ENCODE assay signal across 20 cellular contexts in the genomic region with DNA sequence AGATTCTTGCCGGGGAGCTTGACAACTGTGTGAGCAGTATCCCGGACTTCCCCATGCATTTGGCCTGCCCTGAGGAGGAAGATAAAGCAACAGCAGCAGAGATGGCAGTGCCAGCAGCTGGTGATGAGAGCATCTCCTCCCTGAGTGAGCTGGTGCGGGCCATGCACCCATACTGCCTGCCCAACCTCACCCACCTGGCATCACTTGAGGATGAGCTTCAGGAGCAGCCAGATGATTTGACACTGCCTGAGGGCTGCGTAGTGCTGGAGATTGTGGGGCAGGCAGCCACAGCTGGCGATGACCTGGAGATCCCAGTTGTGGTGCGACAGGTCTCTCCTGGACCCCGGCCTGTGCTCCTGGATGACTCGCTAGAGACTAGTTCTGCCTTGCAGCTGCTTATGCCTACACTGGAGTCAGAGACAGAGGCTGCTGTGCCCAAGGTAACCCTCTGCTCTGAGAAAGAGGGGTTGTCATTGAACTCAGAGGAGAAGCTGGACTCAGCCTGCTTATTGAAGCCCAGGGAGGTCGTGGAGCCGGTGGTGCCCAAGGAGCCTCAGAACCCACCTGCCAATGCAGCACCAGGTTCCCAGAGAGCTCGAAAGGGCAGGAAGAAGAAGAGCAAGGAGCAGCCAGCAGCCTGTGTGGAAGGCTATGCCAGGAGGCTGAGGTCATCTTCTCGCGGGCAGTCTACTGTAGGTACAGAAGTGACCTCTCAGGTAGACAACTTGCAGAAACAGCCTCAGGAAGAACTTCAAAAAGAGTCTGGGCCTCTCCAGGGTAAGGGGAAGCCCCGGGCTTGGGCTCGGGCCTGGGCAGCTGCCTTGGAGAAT. TPM values are rescaled to one million over a fixed set of nuclear protein-coding genes. Genes with fewer than 3 reads are reported as not detected.
DNase-seq lines count a peak whose midpoint lies in the region; ATAC-seq and TF ChIP-seq lines count a peak whose summit lies in the region.
"Had no signal": no experiment of that assay in that cellular context is flagged by ENCODE, and none has a peak within 500 bp of the region (broad histone marks: within the 10 kb centered on the region; RNA-seq: fewer than 3 reads in every experiment).

No MANE protein-coding gene starts in this region.

- H3K36me3 ChIP-seq in mammary epithelial cell (ENCODE audit: insufficient read depth, low read length): peaks cover 45% of the 10 kb centered on the region

- in situ Hi-C loops in mammary epithelial cell (cut with MboI; ENCODE audit: low sequenced_read_pairs in 2 of 2): no loop called here

- H3K27me3 Mint-ChIP-seq in MCF 10A (ENCODE audit: insufficient read depth, unreplicated experiment): no peaks in the 10 kb centered on the region
- peaks cover 14% of the 10 kb centered on the region for H3K27me3 Mint-ChIP-seq in endothelial cell (ENCODE audit: unreplicated experiment)
- H3K27me3 Mint-ChIP-seq: B cell had no signal

- dilution Hi-C loops in mammary epithelial cell (cut with HindIII; ENCODE audit: low sequenced_read_pairs): no loop called here

- intact Hi-C loops in mammary epithelial cell (cut with micrococcal nuclease) (no loop called here), MCF 10A (cut with micrococcal nuclease) (no loop called here)

- H3K36me3 Mint-ChIP-seq in MCF 10A (ENCODE audit: insufficient read depth, unreplicated experiment) (peaks cover 57% of the 10 kb centered on the region), endothelial cell (ENCODE audit: low read depth, unreplicated experiment) (peaks cover 43% of the 10 kb centered on the region)

- TF ChIP-seq CTCF in mammary epithelial cell (conservative IDR thresholded peaks at IDR 0.05 in 1 of 2, IDR thresholded peaks at IDR 0.05 in 1 of 2; ENCODE audit: extremely low read depth in 1 of 2, insufficient read depth in 1 of 2, low read depth in 1 of 2, low read length in 2 of 2): no peak
- no peak for TF ChIP-seq CTCF in MCF 10A (IDR thresholded peaks at IDR 0.05; ENCODE audit: unreplicated experiment)
- TF ChIP-seq CTCF in RWPE1 (conservative IDR thresholded peaks at IDR 0.05; ENCODE audit: low read depth): no peak
- no peak for TF ChIP-seq CTCF in endothelial cell (IDR thresholded peaks at IDR 0.05; ENCODE audit: unreplicated experiment)

- peaks cover 26% of the 10 kb centered on the region for H3K4me1 Mint-ChIP-seq in MCF 10A (ENCODE audit: insufficient read depth, unreplicated experiment)
- H3K4me1 Mint-ChIP-seq in endothelial cell (ENCODE audit: unreplicated experiment): peaks cover 24% of the 10 kb centered on the region

- peaks cover 27% of the 10 kb centered on the region for H4K20me1 ChIP-seq in mammary epithelial cell (ENCODE audit: insufficient read depth, low read length)

- ATAC-seq in GM21529 (IDR thresholded peaks at IDR 0.05; ENCODE audit: unreplicated experiment) (no peak), HG02610 (IDR thresholded peaks at IDR 0.05; ENCODE audit: unreplicated experiment) (no peak)
- ATAC-seq: Panc1 had no signal

- POLR2A ChIA-PET in MCF 10A (lab: Yijun Ruan, JAX): interaction anchor here (0.7 to 6.2 kb wide), 2 partner anchors 12 to 321 kb away, joined by 3 to 47 read pairs; partner anchors contain the start of genes NOLC1 and OGA
- POLR2A ChIA-PET in RWPE1 (lab: Yijun Ruan, JAX; ENCODE audit: low non-redundant PET): interaction anchor here (0.9 kb wide), 1 partner anchor 8 kb away, joined by 4 read pairs; no protein-coding TSS in a partner anchor

- H3K4me3 ChIP-seq in mammary epithelial cell (replicated peaks in 1 of 3; ENCODE audit: insufficient read depth in 1 of 3, low read depth in 2 of 3, low read length in 3 of 3): no peak overlapping the region
- H3K4me3 ChIP-seq: A549, SJCRH30 had no signal

- H3K9me3 ChIP-seq in mammary epithelial cell (replicated peaks; ENCODE audit: insufficient read depth, low read length): no peaks in the 10 kb centered on the region
- H3K9me3 ChIP-seq: A549, SJCRH30 had no signal

- no peak overlapping the region for H3K4me3 Mint-ChIP-seq in MCF 10A (ENCODE audit: unreplicated experiment)
- H3K4me3 Mint-ChIP-seq in endothelial cell (ENCODE audit: unreplicated experiment): peak overlapping the region; percentile 31
- H3K4me3 Mint-ChIP-seq: B cell, CD14-positive monocyte had no signal

- DNase-seq in mammary epithelial cell: no peak
- DNase-seq in MCF 10A (ENCODE audit: unreplicated experiment): no peak
- no peak for DNase-seq in RWPE1 (ENCODE audit: low spot score)
- DNase-seq in endothelial cell (ENCODE audit: low spot score): no peak
- DNase-seq in activated CD8-positive, alpha-beta memory T cell treated with anti-CD3 and anti-CD28 coated beads for 24 hours: no peak
- DNase-seq: EL, GF-D8, Karpas-422, NCI-H1694, NCI-H2081, NCI-H2171, NCI-H524 treated with DMSO at 0.1 percent for 48 hours, NCI-H82, SJCRH30 had no signal

- CTCF ChIA-PET in mammary epithelial cell (lab: Charles Lee; ENCODE audit: low non-redundant PET): no interaction called here
- CTCF ChIA-PET in MCF 10A (lab: Yijun Ruan, JAX): interaction anchor here (0.6 kb wide), 1 partner anchor 220 kb away, joined by 3 read pairs; no protein-coding TSS in a partner anchor
- CTCF ChIA-PET in RWPE1 (lab: Yijun Ruan, JAX): interaction anchor here (0.6 kb wide), 2 partner anchors 26 to 303 kb away, joined by 3 read pairs; no protein-coding TSS in a partner anchor

- H3K4me2 ChIP-seq in mammary epithelial cell (ENCODE audit: insufficient read depth, low read depth, low read length): no peak overlapping the region
- H3K4me2 ChIP-seq: A549 had no signal

- H3K27ac ChIP-seq in mammary epithelial cell (ENCODE audit: insufficient read depth, low read depth, low read length) (no peak overlapping the region), RWPE1 (0 out of 2 replicates have a peak overlapping the region, but pooled peaks have one; percentile 8)
- H3K27ac ChIP-seq: A549, SJCRH30 had no signal

- H3K9me3 Mint-ChIP-seq in MCF 10A (ENCODE audit: unreplicated experiment) (no peaks in the 10 kb centered on the region), endothelial cell (ENCODE audit: unreplicated experiment) (no peaks in the 10 kb centered on the region)
- H3K9me3 Mint-ChIP-seq: CD14-positive monocyte had no signal

- H2AFZ ChIP-seq in mammary epithelial cell (ENCODE audit: low read depth, low read length): no peak overlapping the region

- no peaks in the 10 kb centered on the region for H3K27me3 ChIP-seq in mammary epithelial cell (ENCODE audit: insufficient read depth, low read length)
- H3K27me3 ChIP-seq: SJCRH30 had no signal

- H3K9ac ChIP-seq in mammary epithelial cell (ENCODE audit: insufficient read depth, low read length): no peak overlapping the region

- H3K27ac Mint-ChIP-seq in MCF 10A (ENCODE audit: low read depth, unreplicated experiment): no peak overlapping the region
- H3K27ac Mint-ChIP-seq in endothelial cell (ENCODE audit: unreplicated experiment): no peak overlapping the region
- H3K27ac Mint-ChIP-seq: B cell had no signal

- H3K4me1 ChIP-seq in mammary epithelial cell (ENCODE audit: insufficient read depth, low read length): peaks cover 22% of the 10 kb centered on the region

- H3K79me2 ChIP-seq in mammary epithelial cell (ENCODE audit: insufficient read depth, low read length): peaks cover 96% of the 10 kb centered on the region

- 97% methylated on average over 12 of the region's 15 CpGs for WGBS in mammary epithelial cell (ENCODE audit: low coverage, missing lambda C conversion rate)

- TSS peak; percentile 9 for BruUV-seq in mammary epithelial cell (replicated peaks; lab: Mats Ljungman, UMichigan)
- no TSS peak for BruUV-seq in MCF 10A (replicated peaks; lab: Mats Ljungman, UMichigan)

RNA-seq across cellular contexts. Expression of gene PPRC1, which starts 6.7 kb away (rescaled TPM):
- total RNA-seq in mammary epithelial cell (10 to 100 TPM; 14.5 to 69.0 TPM), MCF 10A (2022) (50.4 and 68.2 TPM in 2 replicates), endothelial cell (ENCODE audit: unreplicated experiment) (29.9 TPM)
- 27.4 TPM for polyA plus RNA-seq in mammary epithelial cell
- polyA minus RNA-seq in mammary epithelial cell: 88.8 TPM

RNA-seq across cellular contexts. Expression of gene NOLC1, which starts 12.7 kb away (rescaled TPM):
- total RNA-seq in mammary epithelial cell (100 to 1,000 TPM in 1 of 2 donors, 10 to 100 TPM in 1; 51.2 to 116 TPM), MCF 10A (2022) (122 and 168 TPM in 2 replicates), endothelial cell (ENCODE audit: unreplicated experiment) (43.2 TPM)
- polyA plus RNA-seq in mammary epithelial cell: 170 TPM
- 74.5 TPM for polyA minus RNA-seq in mammary epithelial cell

RNA-seq across cellular contexts. Expression of gene LDB1, which starts 19.3 kb away (rescaled TPM):
- total RNA-seq in mammary epithelial cell: 10 to 100 TPM; 54.3 to 77.1 TPM
- 83.6 TPM for polyA plus RNA-seq in mammary epithelial cell
- polyA minus RNA-seq in mammary epithelial cell: 192 TPM
- 28.9 and 31.7 TPM in 2 replicates for total RNA-seq in MCF 10A (2022)
- 160 TPM for total RNA-seq in endothelial cell (ENCODE audit: unreplicated experiment)
